17 cellular contexts compared by ENCODE assay signal in the genomic region with DNA sequence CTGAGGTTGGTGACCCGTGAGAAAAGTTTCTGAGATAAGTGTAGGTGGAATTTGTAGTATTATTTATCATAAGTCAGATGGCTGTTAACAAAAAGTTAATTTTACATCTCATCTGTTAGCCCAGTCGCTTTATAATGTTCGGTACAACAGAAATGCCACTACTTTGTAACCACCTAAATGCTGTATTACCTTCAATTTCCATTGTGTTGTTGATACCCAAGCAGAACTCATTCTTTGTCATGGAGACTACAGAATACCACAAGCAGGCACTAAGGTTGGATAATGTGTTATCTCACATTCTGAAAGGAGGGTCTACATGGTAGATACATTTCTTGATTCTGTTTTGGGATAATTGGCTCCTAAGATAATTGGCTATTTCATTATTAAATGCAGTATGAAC.
DNase-seq lines count a peak whose midpoint lies in the region; ATAC-seq and TF ChIP-seq lines count a peak whose summit lies in the region.
"Had no signal": no experiment of that assay in that cellular context is flagged by ENCODE, and none has a peak within 500 bp of the region (broad histone marks: within the 10 kb centered on the region; RNA-seq: fewer than 3 reads in every experiment).

No MANE protein-coding gene starts in this region.

- H3K4me1 ChIP-seq in GM23338 (ENCODE audit: insufficient read depth): peaks cover 13% of the 10 kb centered on the region
- H3K4me1 ChIP-seq: A549 had no signal

- H3K27ac Mint-ChIP-seq in activated CD4-positive, alpha-beta T cell treated with anti-CD3 and anti-CD28 coated beads for 36 hours: peak overlapping the region; percentile 42
- H3K27ac Mint-ChIP-seq in GM23338: 0 out of 2 replicates have a peak overlapping the region, but pooled peaks have one; percentile 7
- H3K27ac Mint-ChIP-seq in activated naive CD8-positive, alpha-beta T cell: peak overlapping the region; percentile 3
- peak overlapping the region; percentile 9 for H3K27ac Mint-ChIP-seq in stimulated activated naive CD8-positive, alpha-beta T cell treated with anti-CD3 and anti-CD28 coated beads, Interleukin-15, Interleukin-2, amounts not matched to agents 100 ng/mL and 50 ng/mL, for 24 hours
- H3K27ac Mint-ChIP-seq: CD4-positive, alpha-beta T cell had no signal

- H3K4me3 Mint-ChIP-seq in activated CD4-positive, alpha-beta T cell treated with anti-CD3 and anti-CD28 coated beads for 36 hours: no peak overlapping the region
- H3K4me3 Mint-ChIP-seq in GM23338: no peak overlapping the region
- no peak overlapping the region for H3K4me3 Mint-ChIP-seq in activated naive CD8-positive, alpha-beta T cell
- H3K4me3 Mint-ChIP-seq in stimulated activated naive CD8-positive, alpha-beta T cell treated with anti-CD3 and anti-CD28 coated beads, Interleukin-15, Interleukin-2, amounts not matched to agents 100 ng/mL and 50 ng/mL, for 24 hours: no peak overlapping the region
- H3K4me3 Mint-ChIP-seq: CD4-positive, alpha-beta T cell; IgD-negative memory B cell had no signal

- no peaks in the 10 kb centered on the region for H4K20me1 ChIP-seq in GM23338 (replicated peaks; ENCODE audit: insufficient read depth)

- H3K27me3 ChIP-seq in GM23338 (ENCODE audit: insufficient read depth): no peaks in the 10 kb centered on the region

- no peak overlapping the region for H3K4me2 ChIP-seq in GM23338
- H3K4me2 ChIP-seq: A549 had no signal

- H3F3A ChIP-seq in GM23338 (replicated peaks; ENCODE audit: low read depth): no peaks in the 10 kb centered on the region

- H2AFZ ChIP-seq in GM23338: no peak overlapping the region

- H3K4me1 Mint-ChIP-seq in activated CD4-positive, alpha-beta T cell treated with anti-CD3 and anti-CD28 coated beads for 36 hours: peaks cover 23% of the 10 kb centered on the region
- H3K4me1 Mint-ChIP-seq in GM23338: peaks cover 19% of the 10 kb centered on the region
- H3K4me1 Mint-ChIP-seq in activated naive CD8-positive, alpha-beta T cell (ENCODE audit: low read depth): peaks cover 16% of the 10 kb centered on the region
- H3K4me1 Mint-ChIP-seq in stimulated activated naive CD8-positive, alpha-beta T cell treated with anti-CD3 and anti-CD28 coated beads, Interleukin-15, Interleukin-2, amounts not matched to agents 100 ng/mL and 50 ng/mL, for 24 hours (ENCODE audit: low read depth): peaks cover 24% of the 10 kb centered on the region

- ATAC-seq in activated CD4-positive, alpha-beta T cell treated with anti-CD3 and anti-CD28 coated beads for 36 hours: no peak
- ATAC-seq in GM23338 (no peak; the same call in 2 of the 3 replicates), SK-N-SH treated with all-trans-retinoic acid at 6 μM for 48 hours (no peak)
- ATAC-seq: A549, HepG2 had no signal

- H3K36me3 ChIP-seq in GM23338 (ENCODE audit: insufficient read depth): peaks cover 8% of the 10 kb centered on the region; the same call in 1 of the 2 replicates

- CTCF ChIA-PET in activated CD4-positive, alpha-beta T cell treated with anti-CD3 and anti-CD28 coated beads for 36 hours (lab: Charles Lee): interaction anchor here (0.6 kb wide), 1 partner anchor 277 kb away, joined by 3 read pairs; no protein-coding TSS in a partner anchor

- no peak for DNase-seq in activated CD4-positive, alpha-beta T cell treated with anti-CD3 and anti-CD28 coated beads for 36 hours
- no peak for DNase-seq in activated CD4-positive, alpha-beta T cell treated with anti-CD3 and anti-CD28 coated beads, Interleukin-2, amount 50 U/mL, for 48 hours
- no peak for DNase-seq in GM23338 (ENCODE audit: low spot score)
- no peak for DNase-seq in GM10266 (ENCODE audit: extremely low spot score)
- DNase-seq: AML-193; Caco-2; CD4-positive, alpha-beta T cell; GOT3; H9 had no signal

- TF ChIP-seq CTCF in GM23338 (conservative IDR thresholded peaks at IDR 0.05; ENCODE audit: low read depth in 2 of 2) (no peak), GM10266 (IDR thresholded peaks at IDR 0.05; ENCODE audit: control insufficient read depth, insufficient read depth, low read depth, missing control alignments) (no peak)

- no peak overlapping the region for H3K27ac ChIP-seq in GM23338 (ENCODE audit: low read depth)
- H3K27ac ChIP-seq: 22Rv1, A549, C4-2B had no signal

- POLR2A ChIA-PET in activated CD4-positive, alpha-beta T cell treated with anti-CD3 and anti-CD28 coated beads for 36 hours (lab: Charles Lee): no interaction called here

- peaks cover 43% of the 10 kb centered on the region for H3K36me3 Mint-ChIP-seq in activated CD4-positive, alpha-beta T cell treated with anti-CD3 and anti-CD28 coated beads for 36 hours (ENCODE audit: low read depth)
- H3K36me3 Mint-ChIP-seq in GM23338 (ENCODE audit: low read depth): peaks cover 41% of the 10 kb centered on the region
- peaks cover 23% of the 10 kb centered on the region for H3K36me3 Mint-ChIP-seq in activated naive CD8-positive, alpha-beta T cell
- H3K36me3 Mint-ChIP-seq in stimulated activated naive CD8-positive, alpha-beta T cell treated with anti-CD3 and anti-CD28 coated beads, Interleukin-15, Interleukin-2, amounts not matched to agents 100 ng/mL and 50 ng/mL, for 24 hours (ENCODE audit: low read depth): peaks cover 40% of the 10 kb centered on the region

- H3K27me3 Mint-ChIP-seq in activated CD4-positive, alpha-beta T cell treated with anti-CD3 and anti-CD28 coated beads for 36 hours: no peaks in the 10 kb centered on the region
- H3K27me3 Mint-ChIP-seq in GM23338 (ENCODE audit: insufficient read depth, low read depth, poor library complexity): peaks cover 2% of the 10 kb centered on the region
- no peaks in the 10 kb centered on the region for H3K27me3 Mint-ChIP-seq in activated naive CD8-positive, alpha-beta T cell
- no peaks in the 10 kb centered on the region for H3K27me3 Mint-ChIP-seq in stimulated activated naive CD8-positive, alpha-beta T cell treated with anti-CD3 and anti-CD28 coated beads, Interleukin-15, Interleukin-2, amounts not matched to agents 100 ng/mL and 50 ng/mL, for 24 hours
- H3K27me3 Mint-ChIP-seq: CD4-positive, alpha-beta T cell; IgD-negative memory B cell had no signal

- no peaks in the 10 kb centered on the region for H3K9me2 ChIP-seq in GM23338 (ENCODE audit: insufficient read depth)

- H3K4me3 ChIP-seq in GM23338: no peak overlapping the region
- H3K4me3 ChIP-seq: A549 had no signal

- peaks cover 9% of the 10 kb centered on the region for H3K9me3 Mint-ChIP-seq in activated CD4-positive, alpha-beta T cell treated with anti-CD3 and anti-CD28 coated beads for 36 hours (ENCODE audit: low read depth)
- H3K9me3 Mint-ChIP-seq in GM23338: peaks cover 41% of the 10 kb centered on the region
- peaks cover 3% of the 10 kb centered on the region for H3K9me3 Mint-ChIP-seq in activated naive CD8-positive, alpha-beta T cell (ENCODE audit: low read depth)
- H3K9me3 Mint-ChIP-seq in stimulated activated naive CD8-positive, alpha-beta T cell treated with anti-CD3 and anti-CD28 coated beads, Interleukin-15, Interleukin-2, amounts not matched to agents 100 ng/mL and 50 ng/mL, for 24 hours: peaks cover 7% of the 10 kb centered on the region

- no peaks in the 10 kb centered on the region for H3K79me2 ChIP-seq in GM23338 (replicated peaks; ENCODE audit: insufficient read depth)

- intact Hi-C loops in activated CD4-positive, alpha-beta T cell treated with anti-CD3 and anti-CD28 coated beads for 36 hours (cut with DNase I, micrococcal nuclease): no loop called here

TF ChIP-seq in SK-N-SH treated with all-trans-retinoic acid at 6 μM for 48 hours, 23 proteins besides CTCF, POLR2A, EP300 and RAD21:
- TF ChIP-seq ESRRG (CRISPR knock-in tag; IDR thresholded peaks at IDR 0.05): no peak
- no peak for TF ChIP-seq ZC3H10 (CRISPR knock-in tag; IDR thresholded peaks at IDR 0.05)
- no peak for TF ChIP-seq ZNF565 (CRISPR knock-in tag; conservative IDR thresholded peaks at IDR 0.05; ENCODE audit: low read depth)
- TF ChIP-seq, protein P1, sequence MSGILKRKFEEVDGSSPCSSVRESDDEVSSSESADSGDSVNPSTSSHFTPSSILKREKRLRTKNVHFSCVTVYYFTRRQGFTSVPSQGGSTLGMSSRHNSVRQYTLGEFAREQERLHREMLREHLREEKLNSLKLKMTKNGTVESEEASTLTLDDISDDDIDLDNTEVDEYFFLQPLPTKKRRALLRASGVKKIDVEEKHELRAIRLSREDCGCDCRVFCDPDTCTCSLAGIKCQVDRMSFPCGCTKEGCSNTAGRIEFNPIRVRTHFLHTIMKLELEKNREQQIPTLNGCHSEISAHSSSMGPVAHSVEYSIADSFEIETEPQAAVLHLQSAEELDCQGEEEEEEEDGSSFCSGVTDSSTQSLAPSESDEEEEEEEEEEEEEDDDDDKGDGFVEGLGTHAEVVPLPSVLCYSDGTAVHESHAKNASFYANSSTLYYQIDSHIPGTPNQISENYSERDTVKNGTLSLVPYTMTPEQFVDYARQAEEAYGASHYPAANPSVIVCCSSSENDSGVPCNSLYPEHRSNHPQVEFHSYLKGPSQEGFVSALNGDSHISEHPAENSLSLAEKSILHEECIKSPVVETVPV (CRISPR knock-in tag; IDR thresholded peaks at IDR 0.05): no peak
